In the genomic region with DNA sequence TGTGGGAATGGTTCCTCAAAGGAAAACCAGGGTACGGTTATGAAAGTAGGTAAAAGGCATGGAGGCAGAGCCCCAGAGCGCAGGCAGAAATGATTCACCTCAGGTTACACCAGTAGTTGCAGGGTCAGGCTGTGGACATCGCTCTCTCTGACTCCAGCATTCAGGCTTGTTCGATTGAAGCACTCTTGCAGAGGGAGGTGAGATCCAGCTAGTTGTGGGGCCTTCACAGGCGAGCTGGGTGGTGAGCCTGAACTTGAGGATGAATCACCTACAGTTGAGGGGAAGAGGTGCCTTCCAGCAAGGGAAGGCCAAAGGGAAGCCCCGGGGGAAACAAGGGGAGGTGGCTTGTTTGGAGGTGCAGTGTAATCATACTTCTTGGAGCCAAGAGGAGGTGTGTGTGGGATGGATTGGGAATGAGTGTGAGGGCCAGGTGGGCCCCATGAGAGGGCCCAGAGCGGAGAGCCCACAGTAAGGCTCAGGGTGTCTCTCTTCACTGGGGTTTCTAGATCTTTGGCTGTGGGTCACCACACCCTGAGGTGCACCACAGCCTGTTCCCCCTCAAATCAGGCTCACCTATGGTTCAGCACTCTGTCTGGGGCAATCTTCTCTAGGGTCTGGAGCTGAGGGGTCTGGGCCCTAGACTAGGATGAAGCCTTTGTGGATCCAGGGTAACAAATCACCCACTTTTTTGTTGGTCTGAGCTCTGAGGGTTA, we compare ENCODE assay signal across 9 cellular contexts. TPM values are rescaled to one million over a fixed set of nuclear protein-coding genes. Genes with fewer than 3 reads are reported as not detected.
DNase-seq lines count a peak whose midpoint lies in the region; ATAC-seq and TF ChIP-seq lines count a peak whose summit lies in the region.
"Had no signal": no experiment of that assay in that cellular context is flagged by ENCODE, and none has a peak within 500 bp of the region (broad histone marks: within the 10 kb centered on the region; RNA-seq: fewer than 3 reads in every experiment).

No MANE protein-coding gene starts in this region.

- WGBS in GM23248 (ENCODE audit: low coverage in 1 of 2, low lambda C conversion rate in 2 of 2, missing lambda C conversion rate in 2 of 2), 2 experiments = 84 to 86% methylated on average over 7 of the region's 7 CpGs

- H2AFZ ChIP-seq in GM23248 = no peak overlapping the region

- H3K9me3 ChIP-seq in GM23248 (ENCODE audit: low read depth) = no peaks in the 10 kb centered on the region
- no peaks in the 10 kb centered on the region for H3K9me3 ChIP-seq in T-helper 17 cell (ENCODE audit: control insufficient read depth, low read length, poor library complexity, severe bottlenecking)

- H3K4me2 ChIP-seq in GM23248 (ENCODE audit: unreplicated experiment) = no peak overlapping the region

- H3K27me3 Mint-ChIP-seq in T-helper 17 cell = no peaks in the 10 kb centered on the region
- no peaks in the 10 kb centered on the region for H3K27me3 Mint-ChIP-seq in stimulated activated naive CD8-positive, alpha-beta T cell treated with anti-CD3 and anti-CD28 coated beads, Interleukin-15, amount 100 ng/mL, for 72 hours
- H3K27me3 Mint-ChIP-seq in endothelial cell (ENCODE audit: unreplicated experiment) = no peaks in the 10 kb centered on the region

- H3K4me1 ChIP-seq in GM23248 (ENCODE audit: insufficient read depth) = peaks cover 53% of the 10 kb centered on the region

- H3K4me3 Mint-ChIP-seq in T-helper 17 cell (peak overlapping the region; percentile 52), endothelial cell (ENCODE audit: unreplicated experiment) (no peak overlapping the region)
- peak overlapping the region in 1 of 2 donors; percentile 9 for H3K4me3 Mint-ChIP-seq in stimulated activated naive CD8-positive, alpha-beta T cell treated with anti-CD3 and anti-CD28 coated beads, Interleukin-15, amount 100 ng/mL, for 72 hours

- H3K9ac ChIP-seq in GM23248 = no peak overlapping the region

- in situ Hi-C loops in GM23248 (cut with MboI) = no loop called here

- H3K27ac ChIP-seq in GM23248 = peak overlapping the region; percentile 31

- H3F3A ChIP-seq in GM23248 (ENCODE audit: insufficient read depth) = peaks cover 74% of the 10 kb centered on the region

- peaks cover 4% of the 10 kb centered on the region for H3K36me3 Mint-ChIP-seq in T-helper 17 cell (ENCODE audit: low read depth)
- no peaks in the 10 kb centered on the region for H3K36me3 Mint-ChIP-seq in endothelial cell (ENCODE audit: low read depth, unreplicated experiment)

- no peaks in the 10 kb centered on the region for H3K9me2 ChIP-seq in GM23248 (ENCODE audit: insufficient read depth)

- peak overlapping the region; percentile 67 for H3K27ac Mint-ChIP-seq in T-helper 17 cell
- peak overlapping the region; percentile 11 to 83 for H3K27ac Mint-ChIP-seq in stimulated activated naive CD8-positive, alpha-beta T cell treated with anti-CD3 and anti-CD28 coated beads, Interleukin-15, amount 100 ng/mL, for 72 hours
- H3K27ac Mint-ChIP-seq in endothelial cell (ENCODE audit: unreplicated experiment) = no peak overlapping the region

- no peaks in the 10 kb centered on the region for H4K20me1 ChIP-seq in GM23248 (ENCODE audit: insufficient read depth)

- peaks cover 19% of the 10 kb centered on the region for H3K4me1 Mint-ChIP-seq in T-helper 17 cell
- H3K4me1 Mint-ChIP-seq in stimulated activated naive CD8-positive, alpha-beta T cell treated with anti-CD3 and anti-CD28 coated beads, Interleukin-15, amount 100 ng/mL, for 72 hours = peaks cover 18% of the 10 kb centered on the region
- peaks cover 4% of the 10 kb centered on the region for H3K4me1 Mint-ChIP-seq in endothelial cell (ENCODE audit: unreplicated experiment)

- peaks cover 63% of the 10 kb centered on the region for H3K79me2 ChIP-seq in GM23248 (ENCODE audit: insufficient read depth)

- TF ChIP-seq CTCF in endothelial cell (IDR thresholded peaks at IDR 0.05; ENCODE audit: unreplicated experiment) = no peak

- H3K9me3 Mint-ChIP-seq in stimulated activated naive CD8-positive, alpha-beta T cell treated with anti-CD3 and anti-CD28 coated beads, Interleukin-15, amount 100 ng/mL, for 72 hours = no peaks in the 10 kb centered on the region
- no peaks in the 10 kb centered on the region for H3K9me3 Mint-ChIP-seq in endothelial cell (ENCODE audit: unreplicated experiment)

- no peak for ATAC-seq in T-helper 17 cell
- ATAC-seq in esophagus mucosa = peak; percentile 3
- ATAC-seq in stimulated activated naive CD8-positive, alpha-beta T cell treated with anti-CD3 and anti-CD28 coated beads, Interleukin-15, amount 100 ng/mL, for 72 hours = peak; percentile 70
- no peak for ATAC-seq in HG02623 (IDR thresholded peaks at IDR 0.05; ENCODE audit: unreplicated experiment)

- no peak overlapping the region for H3K4me3 ChIP-seq in GM23248

- H3K27me3 ChIP-seq in GM23248 (replicated peaks; ENCODE audit: insufficient read depth) = no peaks in the 10 kb centered on the region

- DNase-seq in GM23248 = peak; percentile 57
- no peak for DNase-seq in T-helper 17 cell
- no peak for DNase-seq in stimulated activated naive CD8-positive, alpha-beta T cell treated with anti-CD3 and anti-CD28 coated beads, Interleukin-15, amount 100 ng/mL, for 72 hours
- no peak for DNase-seq in COLO668 (lab: John Stamatoyannopoulos, UW; ENCODE audit: unreplicated experiment)
- no peak for DNase-seq in H4 (ENCODE audit: low spot score)
- DNase-seq in endothelial cell (ENCODE audit: low spot score) = no peak
- DNase-seq: NCI-H1694 treated with DMSO at 0.1 percent for 48 hours had no signal

- H3K36me3 ChIP-seq in GM23248 (ENCODE audit: low read depth) = peaks cover 25% of the 10 kb centered on the region; the same call in 1 of the 2 replicates

RNA-seq across cellular contexts. Expression of a gene that starts 23.1 kb away (rescaled TPM):
- 51.2 and 61.1 TPM in 2 replicates for total RNA-seq in GM23248 (2014; rRNA removed; shearing (Covaris generic))
- polyA plus RNA-seq in GM23248 (2016; fragmentation: Nextera tagmentation; extraction: Ambion mirVana) = 16.1 and 17.7 TPM in 2 replicates
- total RNA-seq in T-helper 17 cell (10 to 100 TPM; 56.3 to 63.0 TPM), esophagus mucosa (19.1 TPM), endothelial cell (ENCODE audit: unreplicated experiment) (10.8 TPM)
- 4.4 and 5.8 TPM in 2 replicates for total RNA-seq in H4 (2014; rRNA removed; shearing (Covaris generic))

RNA-seq across cellular contexts. Expression of a gene that starts 48.5 kb away (rescaled TPM):
- total RNA-seq in GM23248 (2014; rRNA removed; shearing (Covaris generic)) = 310 and 329 TPM in 2 replicates
- polyA plus RNA-seq in GM23248 (2016; fragmentation: Nextera tagmentation; extraction: Ambion mirVana) = 298 and 303 TPM in 2 replicates
- total RNA-seq in T-helper 17 cell = 10 to 100 TPM; 29.0 to 41.9 TPM
- total RNA-seq in esophagus mucosa = 53.3 TPM
- 112 and 124 TPM in 2 replicates for total RNA-seq in H4 (2014; rRNA removed; shearing (Covaris generic))
- 121 TPM for total RNA-seq in endothelial cell (ENCODE audit: unreplicated experiment)

Comparison
In these comparisons a context has a peak if more than half of its experiments do, and no peak if none do; other contexts are left out.
1. ATAC-seq: peak in esophagus mucosa (single experiment) and stimulated activated naive CD8-positive, alpha-beta T cell treated with anti-CD3 and anti-CD28 coated beads, Interleukin-15, amount 100 ng/mL, for 72 hours (single experiment); none in T-helper 17 cell (single experiment) and HG02623 (single experiment).